Comparison of ENCODE assay signal across 12 cellular contexts in the genomic region with DNA sequence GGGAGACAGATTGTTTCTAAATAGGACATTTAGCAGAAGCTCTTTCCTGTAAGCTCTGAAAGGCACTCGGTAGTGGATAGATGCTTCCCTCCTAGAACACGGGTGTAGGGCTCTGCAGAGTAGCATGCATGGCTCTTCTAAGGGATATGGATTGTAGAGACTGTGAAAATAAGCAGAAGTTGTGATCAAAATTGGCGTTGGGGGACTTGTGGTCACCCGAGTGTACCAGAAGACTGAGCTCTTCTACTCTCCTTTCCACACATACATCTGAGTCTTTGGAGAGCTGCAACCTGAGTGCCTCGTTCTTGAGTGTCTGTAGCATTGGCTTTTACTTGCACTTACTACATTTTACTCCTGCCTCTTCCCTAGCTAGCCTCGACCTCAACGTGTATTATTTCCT.
"Had no signal": no experiment of that assay in that cellular context is flagged by ENCODE, and none has a peak within 500 bp of the region (broad histone marks: within the 10 kb centered on the region; RNA-seq: fewer than 3 reads in every experiment).

No MANE protein-coding gene starts in this region.

- DNase-seq: activated CD4-positive, alpha-beta T cell treated with anti-CD3 and anti-CD28 coated beads for 1 hour; activated CD4-positive, alpha-beta T cell treated with anti-CD3 and anti-CD28 coated beads, Interleukin-2, amount 50 U/mL, for 4 hours; activated naive CD4-positive, alpha-beta T cell; activated T-cell treated with anti-CD3 and anti-CD28 coated beads for 4 hours; cerebellar nuclear complex; dermis blood vessel endothelial cell; hippocampal formation; kidney; nephron progenitor cell; stimulated activated CD4-positive, alpha-beta T cell treated with anti-CD3 and anti-CD28 coated beads, Interleukin-1b, Interleukin-23, amount 100 ng/mL, for 48 hours had no signal

- H3K9me3 Mint-ChIP-seq: nephron progenitor cell had no signal

- H3K4me3 Mint-ChIP-seq: nephron progenitor cell had no signal

- H3K27me3 Mint-ChIP-seq: progenitor cell of endocrine pancreas had no signal

- H3K27ac Mint-ChIP-seq: progenitor cell of endocrine pancreas had no signal

- ATAC-seq: sciatic nerve had no signal
